ENCODE assay signal across 29 cellular contexts in the genomic region with DNA sequence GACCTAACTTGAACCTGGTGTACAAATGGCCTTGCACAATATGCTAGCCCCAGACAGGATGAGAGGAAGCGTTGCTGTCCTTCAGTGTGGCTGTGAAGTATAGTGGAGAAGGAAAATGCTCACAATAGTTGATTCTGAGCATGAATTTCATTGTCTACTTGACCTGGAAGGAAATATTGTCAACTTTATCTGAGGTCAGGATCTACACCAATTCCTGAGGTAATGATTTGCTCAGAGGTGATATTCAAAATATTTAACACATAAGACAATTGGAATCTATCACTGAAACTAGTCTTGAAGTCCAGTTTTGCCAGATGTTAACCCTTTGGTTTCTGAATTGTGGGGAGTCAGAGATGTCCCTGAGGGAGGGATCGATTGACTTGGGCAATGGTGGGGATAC. TPM values are rescaled to one million over a fixed set of nuclear protein-coding genes. Genes with fewer than 3 reads are reported as not detected.
"Had no signal": no experiment of that assay in that cellular context is flagged by ENCODE, and none has a peak within 500 bp of the region (broad histone marks: within the 10 kb centered on the region; RNA-seq: fewer than 3 reads in every experiment).

No MANE protein-coding gene starts in this region.

- H3K27ac ChIP-seq: brain microvascular endothelial cell, colonic mucosa, epithelial cell of prostate, esophagus squamous epithelium, gastroesophageal sphincter had no signal

- H3K36me3 ChIP-seq: brain microvascular endothelial cell, colonic mucosa, esophagus squamous epithelium, gastroesophageal sphincter had no signal

- H3K27me3 ChIP-seq: brain microvascular endothelial cell, colonic mucosa, esophagus squamous epithelium, gastroesophageal sphincter had no signal

- DNase-seq: activated CD4-positive, alpha-beta memory T cell treated with anti-CD3 and anti-CD28 coated beads for 36 hours; activated CD4-positive, alpha-beta T cell treated with anti-CD3 and anti-CD28 coated beads for 36 hours; activated CD4-positive, alpha-beta T cell treated with anti-CD3 and anti-CD28 coated beads, Interleukin-2, amount 10 ng/mL, durations not matched to agents 24 days and 14 days; activated CD4-positive, CD25-positive, alpha-beta regulatory T cell; activated CD4-positive, CD25-positive, alpha-beta regulatory T cell treated with anti-CD3 and anti-CD28 coated beads, Interleukin-2, amount 50 U/mL, for 72 hours; activated CD8-positive, alpha-beta memory T cell treated with anti-CD3 and anti-CD28 coated beads, Interleukin-2, amount 10 ng/mL, durations not matched to agents 7 days and 5 days; activated CD8-positive, alpha-beta memory T cell treated with anti-CD3 and anti-CD28 coated beads, Interleukin-2, amount 50 U/mL, for 4 hours; activated CD8-positive, alpha-beta T cell treated with anti-CD3 and anti-CD28 coated beads, Interleukin-2, amount 10 ng/mL, durations not matched to agents 7 days and 5 days; activated effector memory CD4-positive, alpha-beta T cell treated with anti-CD3 and anti-CD28 coated beads, Interleukin-2, amount 50 U/mL, for 16 hours; activated naive CD4-positive, alpha-beta T cell treated with anti-CD3 and anti-CD28 coated beads for 36 hours; activated naive CD8-positive, alpha-beta T cell treated with anti-CD3 and anti-CD28 coated beads for 36 hours; activated naive CD8-positive, alpha-beta T cell treated with anti-CD3 and anti-CD28 coated beads, Interleukin-2, amount 50 U/mL, for 24 hours; activated T-cell treated with anti-CD3 and anti-CD28 coated beads, Interleukin-2, amount 50 U/mL, for 1 hour; activated T-cell treated with anti-CD3 and anti-CD28 coated beads, Interleukin-2, amount 50 U/mL, for 48 hours; brain microvascular endothelial cell; central memory CD4-positive, alpha-beta T cell; cerebellar nuclear complex; colonic mucosa; effector CD8-positive, alpha-beta T cell; esophagus squamous epithelium; foreskin melanocyte; T-helper 1 cell; T-helper 2 cell had no signal

- H3K4me3 ChIP-seq: colonic mucosa, esophagus squamous epithelium, gastroesophageal sphincter had no signal

- H3K4me1 ChIP-seq: colonic mucosa, esophagus squamous epithelium, gastroesophageal sphincter had no signal

- FAIRE-seq: astrocyte, endometrium, endothelial cell of umbilical vein had no signal

- ATAC-seq: activated CD4-positive, alpha-beta T cell treated with anti-CD3 and anti-CD28 coated beads for 36 hours; activated CD8-positive, alpha-beta memory T cell treated with anti-CD3 and anti-CD28 coated beads, Interleukin-2, amount 10 ng/mL, durations not matched to agents 7 days and 5 days; activated CD8-positive, alpha-beta T cell treated with anti-CD3 and anti-CD28 coated beads, Interleukin-2, amount 10 ng/mL, durations not matched to agents 7 days and 5 days; activated naive CD8-positive, alpha-beta T cell treated with anti-CD3 and anti-CD28 coated beads, Interleukin-2, amount 50 U/mL, for 24 hours; gastroesophageal sphincter had no signal

- H3K9me3 ChIP-seq: colonic mucosa, esophagus squamous epithelium, gastroesophageal sphincter had no signal

RNA-seq across cellular contexts. Expression of a gene that starts 20.9 kb away (rescaled TPM):
- polyA plus RNA-seq: fibroblast of lung had no signal
